Comparison of ENCODE assay signal across 15 cellular contexts in the genomic region with DNA sequence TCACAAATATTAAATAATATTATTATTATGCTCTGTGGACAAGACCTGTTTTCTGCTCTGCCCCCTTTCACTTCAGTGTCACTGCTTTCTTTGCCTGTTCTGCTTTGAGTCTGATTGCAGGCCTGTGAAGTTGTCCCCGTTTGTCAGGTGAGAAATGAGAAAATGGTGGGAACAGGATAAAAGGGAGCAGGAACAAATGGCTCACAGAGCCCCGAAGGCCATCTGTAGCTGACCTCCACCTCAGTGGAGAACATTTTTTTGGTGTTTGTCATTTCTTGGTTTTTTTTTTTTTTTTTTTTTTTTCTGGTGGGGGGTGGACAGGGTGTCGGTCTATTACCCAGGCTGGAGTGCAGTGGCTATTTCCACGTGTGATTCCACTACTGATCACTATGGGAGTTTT. TPM values are rescaled to one million over a fixed set of nuclear protein-coding genes. Genes with fewer than 3 reads are reported as not detected.
DNase-seq lines count a peak whose midpoint lies in the region; TF ChIP-seq lines count a peak whose summit lies in the region.
"Had no signal": no experiment of that assay in that cellular context is flagged by ENCODE, and none has a peak within 500 bp of the region (broad histone marks: within the 10 kb centered on the region; RNA-seq: fewer than 3 reads in every experiment).

No MANE protein-coding gene starts in this region.

- WGBS in mammary epithelial cell (ENCODE audit: low coverage, missing lambda C conversion rate), result 97% methylated on average over 4 of the region's 4 CpGs

- DNase-seq in Caki2 (ENCODE audit: low read depth) (peak; percentile 23), RPMI7951 (ENCODE audit: low read depth) (peak; percentile 65), fibroblast of mammary gland (ENCODE audit: low read depth) (peak; percentile 19), Kasumi-1 (lab: John Stamatoyannopoulos, UW) (no peak), left ventricle myocardium inferior (no peak), SW480 (ENCODE audit: low spot score) (no peak), mammary epithelial cell (no peak)
- DNase-seq: NCI-H187, NCI-H226, NCI-H524 treated with DMSO at 0.1 percent for 48 hours, SHP77 treated with DMSO at 0.1 percent for 48 hours had no signal

- H3K36me3 ChIP-seq in HEK293 (ENCODE audit: control insufficient read depth in 2 of 2, insufficient read depth in 1 of 2, low read length in 2 of 2) (peaks cover 6 to 22% of the 10 kb centered on the region in 2 experiments), left ventricle myocardium inferior (no peaks in the 10 kb centered on the region), mammary epithelial cell (ENCODE audit: insufficient read depth, low read length) (peaks cover 17% of the 10 kb centered on the region)

- no peak overlapping the region for H2AFZ ChIP-seq in mammary epithelial cell (ENCODE audit: low read depth, low read length)
- H2AFZ ChIP-seq: GM23248 had no signal

- TF ChIP-seq CTCF in HEK293 (tag by site-specific recombination; IDR thresholded peaks at IDR 0.05), result no peak
- TF ChIP-seq CTCF in fibroblast of mammary gland (conservative IDR thresholded peaks at IDR 0.05; ENCODE audit: control insufficient read depth, insufficient read depth, low read depth, low read length), result no peak
- TF ChIP-seq CTCF in left ventricle myocardium inferior (IDR thresholded peaks at IDR 0.05; ENCODE audit: borderline replicate concordance), result no peak
- no peak for TF ChIP-seq CTCF in mammary epithelial cell (conservative IDR thresholded peaks at IDR 0.05 in 1 of 2, IDR thresholded peaks at IDR 0.05 in 1 of 2; ENCODE audit: extremely low read depth in 1 of 2, insufficient read depth in 1 of 2, low read depth in 1 of 2, low read length in 2 of 2)

- dilution Hi-C loops in mammary epithelial cell (cut with HindIII; ENCODE audit: low sequenced_read_pairs), result no loop called here

- in situ Hi-C loops in Caki2 (cut with HindIII; ENCODE audit: low pct_unique_long_range_greater_than_20kb, low sequenced_read_pairs) (no loop called here), mammary epithelial cell (cut with MboI; ENCODE audit: low sequenced_read_pairs in 2 of 2) (no loop called here)

- intact Hi-C loops in left ventricle myocardium inferior (cut with micrococcal nuclease) (no loop called here), mammary epithelial cell (cut with micrococcal nuclease) (loop anchor here (1.0 kb wide), 1 partner anchor 46 kb away; no protein-coding TSS in a partner anchor)

- H3K4me3 ChIP-seq in HEK293 (ENCODE audit: low read depth, low read length) (no peak overlapping the region), fibroblast of mammary gland (ENCODE audit: control insufficient read depth, low read depth, low read length) (no peak overlapping the region), left ventricle myocardium inferior (no peak overlapping the region), mammary epithelial cell (replicated peaks in 1 of 3; ENCODE audit: insufficient read depth in 1 of 3, low read depth in 2 of 3, low read length in 3 of 3) (no peak overlapping the region)
- H3K4me3 ChIP-seq: GM23248 had no signal

- H3K9me3 ChIP-seq in HEK293 (ENCODE audit: control insufficient read depth, insufficient read depth, low read depth, low read length) (no peaks in the 10 kb centered on the region), left ventricle myocardium inferior (replicated peaks) (no peaks in the 10 kb centered on the region), mammary epithelial cell (replicated peaks; ENCODE audit: insufficient read depth, low read length) (no peaks in the 10 kb centered on the region)

- H3K4me2 ChIP-seq in mammary epithelial cell (ENCODE audit: insufficient read depth, low read depth, low read length), result no peak overlapping the region

- H3K4me1 ChIP-seq in HEK293 (ENCODE audit: control insufficient read depth, insufficient read depth, low read length), result peaks cover 12% of the 10 kb centered on the region
- no peaks in the 10 kb centered on the region for H3K4me1 ChIP-seq in left ventricle myocardium inferior
- H3K4me1 ChIP-seq in mammary epithelial cell (ENCODE audit: insufficient read depth, low read length), result no peaks in the 10 kb centered on the region

- CTCF ChIA-PET in HEK293 (lab: Yijun Ruan, JAX), result interaction anchor here (0.6 kb wide), 1 partner anchor 16 kb away, joined by 3 read pairs; no protein-coding TSS in a partner anchor
- CTCF ChIA-PET in mammary epithelial cell (lab: Charles Lee; ENCODE audit: low non-redundant PET), result no interaction called here

- H3K27ac ChIP-seq in HEK293 (ENCODE audit: extremely low read depth, low read depth, low read length) (no peak overlapping the region), left ventricle myocardium inferior (replicated peaks) (no peak overlapping the region), mammary epithelial cell (ENCODE audit: insufficient read depth, low read depth, low read length) (no peak overlapping the region)
- H3K27ac ChIP-seq: C4-2B, GM23248 had no signal

- H3K79me2 ChIP-seq in mammary epithelial cell (ENCODE audit: insufficient read depth, low read length), result peaks cover 38% of the 10 kb centered on the region

- no peaks in the 10 kb centered on the region for H3K27me3 ChIP-seq in left ventricle myocardium inferior (ENCODE audit: low read depth)
- H3K27me3 ChIP-seq in mammary epithelial cell (ENCODE audit: insufficient read depth, low read length), result no peaks in the 10 kb centered on the region

- no peak overlapping the region for H3K9ac ChIP-seq in mammary epithelial cell (ENCODE audit: insufficient read depth, low read length)
- H3K9ac ChIP-seq: GM23248 had no signal

- POLR2A ChIA-PET in HEK293 (lab: Yijun Ruan, JAX), result interaction anchor here (0.7 kb wide), 2 partner anchors 8 to 465 kb away, joined by 5 to 6 read pairs; no protein-coding TSS in a partner anchor

- no peaks in the 10 kb centered on the region for H4K20me1 ChIP-seq in mammary epithelial cell (ENCODE audit: insufficient read depth, low read length)

- no TSS peak for BruUV-seq in mammary epithelial cell (replicated peaks; lab: Mats Ljungman, UMichigan)

TF ChIP-seq in HEK293, 187 proteins besides CTCF, POLR2A, EP300 and RAD21:
- TF ChIP-seq, protein P1, sequence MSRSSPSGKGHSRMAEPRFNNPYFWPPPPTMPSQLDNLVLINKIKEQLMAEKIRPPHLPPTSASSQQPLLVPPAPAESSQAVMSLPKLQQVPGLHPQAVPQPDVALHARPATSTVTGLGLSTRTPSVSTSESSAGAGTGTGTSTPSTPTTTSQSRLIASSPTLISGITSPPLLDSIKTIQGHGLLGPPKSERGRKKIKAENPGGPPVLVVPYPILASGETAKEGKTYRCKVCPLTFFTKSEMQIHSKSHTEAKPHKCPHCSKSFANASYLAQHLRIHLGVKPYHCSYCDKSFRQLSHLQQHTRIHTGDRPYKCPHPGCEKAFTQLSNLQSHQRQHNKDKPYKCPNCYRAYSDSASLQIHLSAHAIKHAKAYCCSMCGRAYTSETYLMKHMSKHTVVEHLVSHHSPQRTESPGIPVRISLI (tag by site-specific recombination; IDR thresholded peaks at IDR 0.05), result peak; percentile 60; the same call in 1 of the 2 replicates
- no peak for TF ChIP-seq ZNF416 (tag by site-specific recombination; IDR thresholded peaks at IDR 0.05)

RNA-seq across cellular contexts. Expression of a gene that starts 13.2 kb away (rescaled TPM):
- not detected in 2 replicates for total RNA-seq in Caki2 (2014; rRNA removed; shearing (Covaris generic); ENCODE audit: low replicate concordance)
- 0.48 TPM in 1 of 2 replicates, not detected in the other for total RNA-seq in RPMI7951 (2014; rRNA removed; shearing (Covaris generic))
- not detected for total RNA-seq in left ventricle myocardium inferior
- not detected for total RNA-seq in mammary epithelial cell
- polyA plus RNA-seq in mammary epithelial cell, result not detected
- not detected for polyA minus RNA-seq in mammary epithelial cell
- total RNA-seq: A673, GM23248 had no signal
- polyA plus RNA-seq: GM23248 had no signal

RNA-seq across cellular contexts. Expression of a gene that starts 17.8 kb away (rescaled TPM):
- total RNA-seq in Caki2 (2014; rRNA removed; shearing (Covaris generic); ENCODE audit: low replicate concordance), result 10.7 and 11.9 TPM in 2 replicates
- total RNA-seq in RPMI7951 (2014; rRNA removed; shearing (Covaris generic)), result 6.8 and 8.6 TPM in 2 replicates
- total RNA-seq in left ventricle myocardium inferior (2.0 TPM), mammary epithelial cell (10 to 100 TPM; 57.2 to 93.5 TPM)
- polyA plus RNA-seq in mammary epithelial cell, result 65.6 TPM
- polyA minus RNA-seq in mammary epithelial cell, result 106 TPM

Comparison
In these comparisons a context has a peak if more than half of its experiments do, and no peak if none do; other contexts are left out.
1. DNase-seq: peak in Caki2 (single experiment), RPMI7951 (single experiment) and fibroblast of mammary gland (single experiment); none in Kasumi-1 (0 of 2), left ventricle myocardium inferior (single experiment), SW480 (single experiment) and mammary epithelial cell (single experiment).